Comparison of ENCODE assay signal across 28 cellular contexts in the genomic region with DNA sequence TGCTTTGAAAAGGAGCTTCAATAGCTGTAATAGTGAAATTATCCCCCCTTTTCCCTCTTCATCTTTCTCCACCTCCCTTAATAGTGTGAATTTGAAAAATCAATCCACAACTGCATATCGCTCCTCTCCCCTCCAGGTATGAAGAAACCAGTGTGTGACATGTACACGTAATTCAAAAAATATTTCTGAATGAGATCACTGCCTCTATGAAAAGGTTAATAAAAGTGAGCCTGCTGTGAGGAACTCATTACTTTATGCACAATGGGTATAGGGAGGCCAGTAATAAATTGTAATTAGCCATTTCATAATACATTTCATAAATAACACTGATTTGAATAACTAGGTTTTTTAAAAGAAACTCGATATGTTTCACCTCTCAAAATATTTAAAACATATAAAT.
DNase-seq lines count a peak whose midpoint lies in the region; ATAC-seq and TF ChIP-seq lines count a peak whose summit lies in the region.
"Had no signal": no experiment of that assay in that cellular context is flagged by ENCODE, and none has a peak within 500 bp of the region (broad histone marks: within the 10 kb centered on the region; RNA-seq: fewer than 3 reads in every experiment).

No MANE protein-coding gene starts in this region.

- H3K27ac ChIP-seq in breast epithelium = no peak overlapping the region
- H3K27ac ChIP-seq in PC-3 (ENCODE audit: low read length) = no peak overlapping the region
- no peak overlapping the region for H3K27ac ChIP-seq in Peyer's patch
- H3K27ac ChIP-seq: 22Rv1, GM23248, SK-N-MC had no signal

- no peak overlapping the region for H3K9ac ChIP-seq in PC-3 (ENCODE audit: low read length)
- H3K9ac ChIP-seq: GM23248 had no signal

- peak overlapping the region; percentile 9; the same call in 1 of the 2 replicates for H2AFZ ChIP-seq in PC-3 (ENCODE audit: low read length)
- H2AFZ ChIP-seq: GM23248 had no signal

- CTCF ChIA-PET in MCF 10A (lab: Yijun Ruan, JAX) = no interaction called here
- CTCF ChIA-PET in PC-3 (lab: Charles Lee) = no interaction called here

- H4K20me1 ChIP-seq in PC-3 (ENCODE audit: low read length) = no peaks in the 10 kb centered on the region

- no TSS peak for BruUV-seq in MCF 10A (replicated peaks; lab: Mats Ljungman, UMichigan)
- no TSS peak for BruUV-seq in PC-3 (replicated peaks; lab: Mats Ljungman, UMichigan)

- DNase-seq in MCF 10A (ENCODE audit: unreplicated experiment) (peak; percentile 33), breast epithelium (ENCODE audit: low spot score in 2 of 2) (no peak), PC-3 (peak; percentile 44), epithelial cell of esophagus (ENCODE audit: low read depth) (peak; percentile 56), Peyer's patch (no peak)
- DNase-seq in activated naive CD4-positive, alpha-beta T cell treated with anti-CD3 and anti-CD28 coated beads, Interleukin-2, amount 50 U/mL, for 16 hours = no peak
- DNase-seq: ACHN; BE2C; CD8-positive, alpha-beta memory T cell; DMS 273 treated with DMSO at 0.1 percent for 48 hours; DMS79; EL; GM23248; H9; IMR-90; MV-4-11; NCI-H1105; NCI-H146; NCI-H1930; NCI-H2107; NCI-H524 treated with DMSO at 0.1 percent for 48 hours; NCI-H774; SIG-M5; SW 1271 had no signal

- no peak overlapping the region for H3K27ac Mint-ChIP-seq in MCF 10A (ENCODE audit: low read depth, unreplicated experiment)
- H3K27ac Mint-ChIP-seq: CD14-positive monocyte; CD8-positive, alpha-beta memory T cell; H9 had no signal

- peak overlapping the region; percentile 6; the same call in 1 of the 2 replicates for H3K4me2 ChIP-seq in PC-3 (ENCODE audit: low read length)

- intact Hi-C loops in MCF 10A (cut with micrococcal nuclease) = no loop called here
- intact Hi-C loops in breast epithelium (cut with DNase I; ENCODE audit: low total_unique reads) = no loop called here
- intact Hi-C loops in PC-3 (cut with micrococcal nuclease) = no loop called here

- H3K4me1 ChIP-seq in breast epithelium (no peaks in the 10 kb centered on the region), PC-3 (ENCODE audit: insufficient read depth, low read length) (no peaks in the 10 kb centered on the region), Peyer's patch (no peaks in the 10 kb centered on the region)
- H3K4me1 ChIP-seq: BE2C had no signal

- no peak overlapping the region for H3K4me3 Mint-ChIP-seq in MCF 10A (ENCODE audit: unreplicated experiment)
- H3K4me3 Mint-ChIP-seq: CD14-positive monocyte; CD8-positive, alpha-beta memory T cell; H9 had no signal

- ATAC-seq in PC-3 (no peak), SK-N-SH treated with all-trans-retinoic acid at 6 μM for 48 hours (no peak)

- H3K9me3 ChIP-seq in breast epithelium = no peaks in the 10 kb centered on the region
- H3K9me3 ChIP-seq in PC-3 (ENCODE audit: low read length) = no peaks in the 10 kb centered on the region
- H3K9me3 ChIP-seq in Peyer's patch = no peaks in the 10 kb centered on the region
- H3K9me3 ChIP-seq: BE2C had no signal

- no peaks in the 10 kb centered on the region for H3F3A ChIP-seq in PC-3 (ENCODE audit: low read length, unreplicated experiment)

- H3K36me3 Mint-ChIP-seq in MCF 10A (ENCODE audit: insufficient read depth, unreplicated experiment) = no peaks in the 10 kb centered on the region
- H3K36me3 Mint-ChIP-seq: CD14-positive monocyte; CD8-positive, alpha-beta memory T cell had no signal

- no peaks in the 10 kb centered on the region for H3K27me3 Mint-ChIP-seq in MCF 10A (ENCODE audit: insufficient read depth, unreplicated experiment)
- H3K27me3 Mint-ChIP-seq: CD8-positive, alpha-beta memory T cell had no signal

- H3K4me1 Mint-ChIP-seq in MCF 10A (ENCODE audit: insufficient read depth, unreplicated experiment) = peaks cover 9% of the 10 kb centered on the region
- H3K4me1 Mint-ChIP-seq: CD14-positive monocyte; CD8-positive, alpha-beta memory T cell; H9 had no signal

- H3K79me2 ChIP-seq in PC-3 (ENCODE audit: low read length) = no peaks in the 10 kb centered on the region

- TF ChIP-seq CTCF in MCF 10A (IDR thresholded peaks at IDR 0.05; ENCODE audit: unreplicated experiment) (no peak), breast epithelium (IDR thresholded peaks at IDR 0.05) (no peak), PC-3 (conservative IDR thresholded peaks at IDR 0.05; ENCODE audit: low read depth, low read length) (no peak), epithelial cell of esophagus (IDR thresholded peaks at IDR 0.05; ENCODE audit: insufficient read depth, low read depth, low read length, missing control alignments) (no peak), Peyer's patch (IDR thresholded peaks at IDR 0.05) (no peak)

- POLR2A ChIA-PET in MCF 10A (lab: Yijun Ruan, JAX) (no interaction called here), PC-3 (lab: Charles Lee; ENCODE audit: unreplicated experiment) (no interaction called here)

- TF ChIP-seq POLR2A in breast epithelium (IDR thresholded peaks at IDR 0.05) = no peak
- TF ChIP-seq POLR2A in Peyer's patch (IDR thresholded peaks at IDR 0.05) = no peak

- H3K36me3 ChIP-seq in breast epithelium (no peaks in the 10 kb centered on the region), PC-3 (ENCODE audit: low read depth, low read length) (no peaks in the 10 kb centered on the region), Peyer's patch (no peaks in the 10 kb centered on the region)
- H3K36me3 ChIP-seq: BE2C had no signal

- H3K9me2 ChIP-seq in PC-3 (replicated peaks; ENCODE audit: low read length) = no peaks in the 10 kb centered on the region

- no peaks in the 10 kb centered on the region for H3K9me3 Mint-ChIP-seq in MCF 10A (ENCODE audit: unreplicated experiment)
- H3K9me3 Mint-ChIP-seq: H9 had no signal

- H3K4me3 ChIP-seq in breast epithelium (no peak overlapping the region), PC-3 (ENCODE audit: low read length) (no peak overlapping the region), epithelial cell of esophagus (ENCODE audit: low read length) (no peak overlapping the region), Peyer's patch (no peak overlapping the region)
- H3K4me3 ChIP-seq: GM23248, SK-N-MC had no signal

- no peaks in the 10 kb centered on the region for H3K27me3 ChIP-seq in breast epithelium
- H3K27me3 ChIP-seq in PC-3 (ENCODE audit: low read length) = no peaks in the 10 kb centered on the region
- H3K27me3 ChIP-seq in Peyer's patch = no peaks in the 10 kb centered on the region
- H3K27me3 ChIP-seq: BE2C had no signal

TF ChIP-seq in SK-N-SH treated with all-trans-retinoic acid at 6 μM for 48 hours, 23 proteins besides CTCF, POLR2A, EP300 and RAD21 (continues in another document):
- TF ChIP-seq ISL1 (CRISPR knock-in tag; IDR thresholded peaks at IDR 0.05) (no peak), ZNF8 (CRISPR knock-in tag; IDR thresholded peaks at IDR 0.05) (no peak), ZFP30 (CRISPR knock-in tag; IDR thresholded peaks at IDR 0.05) (no peak), ESRRG (CRISPR knock-in tag; IDR thresholded peaks at IDR 0.05) (no peak), OSR1 (CRISPR knock-in tag; IDR thresholded peaks at IDR 0.05) (no peak), PPARA (CRISPR knock-in tag; IDR thresholded peaks at IDR 0.05; ENCODE audit: borderline replicate concordance) (no peak), TCF4 (CRISPR knock-in tag; IDR thresholded peaks at IDR 0.05; ENCODE audit: borderline replicate concordance) (no peak), TOX (CRISPR knock-in tag; IDR thresholded peaks at IDR 0.05; ENCODE audit: borderline replicate concordance) (no peak), ARNTL (CRISPR knock-in tag; IDR thresholded peaks at IDR 0.05; ENCODE audit: borderline replicate concordance, low read depth) (no peak), ZC3H10 (CRISPR knock-in tag; IDR thresholded peaks at IDR 0.05) (no peak)
- TF ChIP-seq, protein P1, sequence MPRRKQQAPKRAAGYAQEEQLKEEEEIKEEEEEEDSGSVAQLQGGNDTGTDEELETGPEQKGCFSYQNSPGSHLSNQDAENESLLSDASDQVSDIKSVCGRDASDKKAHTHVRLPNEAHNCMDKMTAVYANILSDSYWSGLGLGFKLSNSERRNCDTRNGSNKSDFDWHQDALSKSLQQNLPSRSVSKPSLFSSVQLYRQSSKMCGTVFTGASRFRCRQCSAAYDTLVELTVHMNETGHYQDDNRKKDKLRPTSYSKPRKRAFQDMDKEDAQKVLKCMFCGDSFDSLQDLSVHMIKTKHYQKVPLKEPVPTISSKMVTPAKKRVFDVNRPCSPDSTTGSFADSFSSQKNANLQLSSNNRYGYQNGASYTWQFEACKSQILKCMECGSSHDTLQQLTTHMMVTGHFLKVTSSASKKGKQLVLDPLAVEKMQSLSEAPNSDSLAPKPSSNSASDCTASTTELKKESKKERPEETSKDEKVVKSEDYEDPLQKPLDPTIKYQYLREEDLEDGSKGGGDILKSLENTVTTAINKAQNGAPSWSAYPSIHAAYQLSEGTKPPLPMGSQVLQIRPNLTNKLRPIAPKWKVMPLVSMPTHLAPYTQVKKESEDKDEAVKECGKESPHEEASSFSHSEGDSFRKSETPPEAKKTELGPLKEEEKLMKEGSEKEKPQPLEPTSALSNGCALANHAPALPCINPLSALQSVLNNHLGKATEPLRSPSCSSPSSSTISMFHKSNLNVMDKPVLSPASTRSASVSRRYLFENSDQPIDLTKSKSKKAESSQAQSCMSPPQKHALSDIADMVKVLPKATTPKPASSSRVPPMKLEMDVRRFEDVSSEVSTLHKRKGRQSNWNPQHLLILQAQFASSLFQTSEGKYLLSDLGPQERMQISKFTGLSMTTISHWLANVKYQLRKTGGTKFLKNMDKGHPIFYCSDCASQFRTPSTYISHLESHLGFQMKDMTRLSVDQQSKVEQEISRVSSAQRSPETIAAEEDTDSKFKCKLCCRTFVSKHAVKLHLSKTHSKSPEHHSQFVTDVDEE (CRISPR knock-in tag; IDR thresholded peaks at IDR 0.05) = no peak
- TF ChIP-seq, protein P2, sequence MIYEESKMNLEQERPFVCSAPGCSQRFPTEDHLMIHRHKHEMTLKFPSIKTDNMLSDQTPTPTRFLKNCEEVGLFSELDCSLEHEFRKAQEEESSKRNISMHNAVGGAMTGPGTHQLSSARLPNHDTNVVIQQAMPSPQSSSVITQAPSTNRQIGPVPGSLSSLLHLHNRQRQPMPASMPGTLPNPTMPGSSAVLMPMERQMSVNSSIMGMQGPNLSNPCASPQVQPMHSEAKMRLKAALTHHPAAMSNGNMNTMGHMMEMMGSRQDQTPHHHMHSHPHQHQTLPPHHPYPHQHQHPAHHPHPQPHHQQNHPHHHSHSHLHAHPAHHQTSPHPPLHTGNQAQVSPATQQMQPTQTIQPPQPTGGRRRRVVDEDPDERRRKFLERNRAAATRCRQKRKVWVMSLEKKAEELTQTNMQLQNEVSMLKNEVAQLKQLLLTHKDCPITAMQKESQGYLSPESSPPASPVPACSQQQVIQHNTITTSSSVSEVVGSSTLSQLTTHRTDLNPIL (CRISPR knock-in tag; IDR thresholded peaks at IDR 0.05; ENCODE audit: low read depth) = no peak

Comparison
In these comparisons a context has a peak if more than half of its experiments do, and no peak if none do; other contexts are left out.
1. DNase-seq: peak in MCF 10A (single experiment), PC-3 (single experiment) and epithelial cell of esophagus (single experiment); none in breast epithelium (0 of 2), Peyer's patch (0 of 3) and activated naive CD4-positive, alpha-beta T cell treated with anti-CD3 and anti-CD28 coated beads, Interleukin-2, amount 50 U/mL, for 16 hours (single experiment).